ENCODE assay signal across 1 cellular context in genomic region chr19:48480476-48481190, GRCh38.
TF ChIP-seq lines count a peak whose summit lies in the region.

No MANE protein-coding gene starts in this region.

TF ChIP-seq in endothelial cell of umbilical vein, 7 proteins besides CTCF, POLR2A, EP300 and RAD21:
- no peak for TF ChIP-seq MAX (IDR thresholded peaks at IDR 0.05; ENCODE audit: insufficient read depth, insufficient read length)
- TF ChIP-seq EZH2 (IDR thresholded peaks at IDR 0.05; ENCODE audit: borderline replicate concordance, low read depth, low read length, severe bottlenecking): no peak
- TF ChIP-seq GATA2 (IDR thresholded peaks at IDR 0.05; ENCODE audit: insufficient read depth, insufficient read length, low read depth, low read length): no peak
- no peak for TF ChIP-seq FOS (IDR thresholded peaks at IDR 0.05; ENCODE audit: borderline replicate concordance, insufficient read depth, low read length)
- TF ChIP-seq MYC (IDR thresholded peaks at IDR 0.05; ENCODE audit: low read depth, low read length): no peak
- TF ChIP-seq JUN (IDR thresholded peaks at IDR 0.05; ENCODE audit: borderline replicate concordance, insufficient read depth, insufficient read length, low read depth): no peak
- no peak for TF ChIP-seq POLR2AphosphoS5 (IDR thresholded peaks at IDR 0.05; ENCODE audit: insufficient read depth, low read depth, low read length)
